In the genomic region with DNA sequence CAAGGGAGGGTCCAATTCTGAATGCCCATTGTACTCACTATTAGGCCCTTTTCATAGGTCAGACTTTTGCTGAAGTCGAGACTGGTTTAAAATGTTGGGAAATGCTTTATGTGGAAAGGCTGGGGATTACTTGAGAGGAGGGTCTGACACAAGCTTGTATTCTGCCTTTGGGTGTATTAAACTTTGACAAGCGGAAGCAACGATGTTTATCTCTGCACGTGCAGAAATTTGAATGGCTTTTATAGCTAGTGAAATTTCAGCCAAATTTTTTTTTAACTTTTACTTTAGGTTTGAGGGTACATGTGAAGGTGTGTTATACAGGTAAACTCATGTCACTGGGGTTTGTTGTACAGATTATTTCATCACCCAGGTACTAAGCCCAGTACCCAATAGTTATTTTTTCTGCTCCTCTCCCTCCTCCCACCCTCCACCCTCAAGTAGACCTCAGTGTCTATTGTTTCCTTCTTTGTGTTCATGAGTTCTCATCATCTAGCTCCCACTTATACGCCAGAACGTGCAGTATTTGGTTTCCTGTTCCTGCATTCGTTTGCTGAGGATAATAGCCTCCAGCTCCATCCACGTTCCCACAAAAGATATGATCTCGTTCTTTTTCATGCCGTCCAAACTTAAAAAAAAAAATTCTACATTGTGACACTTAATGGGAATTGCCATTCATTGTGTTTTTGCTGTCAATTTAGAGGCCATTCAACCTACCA, we compare ENCODE assay signal across 9 cellular contexts.
"Had no signal": no experiment of that assay in that cellular context is flagged by ENCODE, and none has a peak within 500 bp of the region (broad histone marks: within the 10 kb centered on the region; RNA-seq: fewer than 3 reads in every experiment).

No MANE protein-coding gene starts in this region.

- H3K9me3 ChIP-seq: adrenal gland, SJSA1, testis had no signal

- H3K27me3 Mint-ChIP-seq: effector memory CD8-positive, alpha-beta T cell had no signal

- ATAC-seq: effector memory CD8-positive, alpha-beta T cell had no signal

- H3K4me3 Mint-ChIP-seq: effector memory CD8-positive, alpha-beta T cell had no signal

- DNase-seq: activated effector memory CD4-positive, alpha-beta T cell treated with anti-CD3 and anti-CD28 coated beads, Interleukin-2, amount 50 U/mL, for 16 hours; adrenal gland; effector memory CD8-positive, alpha-beta T cell; stimulated activated CD4-positive, alpha-beta T cell treated with anti-CD3 and anti-CD28 coated beads, Interleukin-12 subunit alpha, Interleukin-12 subunit beta, amount 100 ng/mL, for 4 hours; stimulated activated CD4-positive, alpha-beta T cell treated with anti-CD3 and anti-CD28 coated beads, Interleukin-2, amount 100 ng/mL, for 48 hours; stimulated activated naive CD4-positive, alpha-beta T cell treated with Interleukin-2 at 50 U/mL for 16 hours; T1000; testis had no signal

- H3K4me3 ChIP-seq: adrenal gland, SJSA1, testis had no signal

- H3K9me3 Mint-ChIP-seq: effector memory CD8-positive, alpha-beta T cell had no signal

- H3K27ac Mint-ChIP-seq: effector memory CD8-positive, alpha-beta T cell had no signal

- H3K36me3 ChIP-seq: adrenal gland, SJSA1 had no signal

- H3K27me3 ChIP-seq: adrenal gland, SJSA1, testis had no signal

- H3K27ac ChIP-seq: SJSA1, testis had no signal
